ENCODE assay signal across 20 cellular contexts in genomic region chr7:2812831-2813230, GRCh38. TPM values are rescaled to one million over a fixed set of nuclear protein-coding genes. Genes with fewer than 3 reads are reported as not detected.
DNase-seq lines count a peak whose midpoint lies in the region; ATAC-seq, FAIRE-seq and TF ChIP-seq lines count a peak whose summit lies in the region.
"Had no signal": no experiment of that assay in that cellular context is flagged by ENCODE, and none has a peak within 500 bp of the region (broad histone marks: within the 10 kb centered on the region; RNA-seq: fewer than 3 reads in every experiment).

No MANE protein-coding gene starts in this region.

- H3K4ac ChIP-seq in IMR-90 (ENCODE audit: low read depth, low read length) = peak overlapping the region; percentile 73; the same call in 1 of the 2 replicates

- peak overlapping the region; percentile 17 for H3K18ac ChIP-seq in IMR-90 (ENCODE audit: low read depth, low read length)

- peak overlapping the region; percentile 77 for H2BK120ac ChIP-seq in IMR-90 (ENCODE audit: low read depth, low read length)

- dilution Hi-C loops in IMR-90 (cut with HindIII; ENCODE audit: low sequenced_read_pairs, unreplicated experiment) = no loop called here

- ATAC-seq in IMR-90 (ENCODE audit: low read depth) (peak; percentile 44), left lobe of liver (no peak), GM19467 (IDR thresholded peaks at IDR 0.05; ENCODE audit: unreplicated experiment) (no peak)
- no peak for ATAC-seq in stimulated activated memory B cell treated with anti-CD40 and anti-IgM and Interleukin-4, amounts not matched to agents 10 μg/mL and 1 μg/mL and 100 μg/mL, for 72 hours

- TF ChIP-seq CTCF in IMR-90 (conservative IDR thresholded peaks at IDR 0.05; ENCODE audit: low read depth, low read length) (no peak), esophagus muscularis mucosa (IDR thresholded peaks at IDR 0.05) (no peak)

- H3K79me1 ChIP-seq in IMR-90 (ENCODE audit: low read depth in 1 of 2, low read length in 2 of 2) = peaks cover 56 to 93% of the 10 kb centered on the region in 2 experiments

- peak overlapping the region; percentile 59; the same call in 1 of the 2 replicates for H3K27ac ChIP-seq in IMR-90 (ENCODE audit: insufficient read depth, low read length)
- H3K27ac ChIP-seq in esophagus muscularis mucosa (replicated peaks in 1 of 4) = peak overlapping the region in 1 of 4 donors; percentile 58

- peak overlapping the region; percentile 19; the same call in 1 of the 3 replicates for H2BK15ac ChIP-seq in IMR-90 (ENCODE audit: low read depth, low read length)

- CTCF ChIA-PET in IMR-90 (lab: Yijun Ruan, JAX) = interaction anchor here (0.5 kb wide), 1 partner anchor 453 kb away, joined by 3 read pairs; no protein-coding TSS in a partner anchor

- no peaks in the 10 kb centered on the region for H3K27me3 Mint-ChIP-seq in stimulated activated memory B cell treated with anti-CD40 and anti-IgM and Interleukin-4, amounts not matched to agents 10 μg/mL and 1 μg/mL and 100 μg/mL, for 72 hours
- H3K27me3 Mint-ChIP-seq: brain had no signal

- POLR2A ChIA-PET in IMR-90 (lab: Charles Lee; ENCODE audit: unreplicated experiment) = interaction anchor here (1.6 kb wide), 1 partner anchor 11 kb away, joined by 3 read pairs; no protein-coding TSS in a partner anchor

- no peaks in the 10 kb centered on the region for H3K9me3 Mint-ChIP-seq in stimulated activated memory B cell treated with anti-CD40 and anti-IgM and Interleukin-4, amounts not matched to agents 10 μg/mL and 1 μg/mL and 100 μg/mL, for 72 hours
- H3K9me3 Mint-ChIP-seq: mesothelial cell of epicardium, neural crest cell had no signal

- DNase-seq in IMR-90 = no peak
- DNase-seq in amniotic epithelial cell (ENCODE audit: low read depth) = peak; percentile 50
- DNase-seq in left lobe of liver (ENCODE audit: low spot score) = peak; percentile 40
- no peak for DNase-seq in GM19239 (ENCODE audit: insufficient read length, low spot score)
- DNase-seq in esophagus muscularis mucosa (ENCODE audit: extremely low spot score) = no peak
- DNase-seq: activated naive CD4-positive, alpha-beta T cell treated with anti-CD3 and anti-CD28 coated beads, Interleukin-2, amount 50 U/mL, for 16 hours; activated T-cell treated with anti-CD3 and anti-CD28 coated beads for 4 hours; dorsolateral prefrontal cortex; KG1; NCI-H2029; NCI-H446; RPMI8226; stimulated activated naive CD4-positive, alpha-beta T cell treated with Interleukin-2 at 50 U/mL for 16 hours had no signal

- no peak overlapping the region for H3K9ac ChIP-seq in IMR-90 (ENCODE audit: low read depth, low read length)

- no peak overlapping the region for H3K23ac ChIP-seq in IMR-90 (ENCODE audit: low read depth, low read length)

- peaks cover 36% of the 10 kb centered on the region for H3K9me1 ChIP-seq in IMR-90 (ENCODE audit: insufficient read depth, low read length)

- peak overlapping the region; percentile 33 for H3K27ac Mint-ChIP-seq in stimulated activated memory B cell treated with anti-CD40 and anti-IgM and Interleukin-4, amounts not matched to agents 10 μg/mL and 1 μg/mL and 100 μg/mL, for 72 hours
- H3K27ac Mint-ChIP-seq: mesothelial cell of epicardium had no signal

- TF ChIP-seq RAD21 in IMR-90 (IDR thresholded peaks at IDR 0.05; ENCODE audit: low read length) = no peak

- BruUV-seq in IMR-90 (replicated peaks; lab: Mats Ljungman, UMichigan) = no TSS peak

- no peak for FAIRE-seq in GM19239 (lab: Jason Lieb, UNC)
- FAIRE-seq: keratinocyte had no signal

- no peak overlapping the region for H3K4me2 ChIP-seq in IMR-90 (ENCODE audit: low read depth, low read length)
- H3K4me2 ChIP-seq: hepatocyte had no signal

- peaks cover 10% of the 10 kb centered on the region; the same call in 1 of the 2 replicates for H4K20me1 ChIP-seq in IMR-90 (ENCODE audit: insufficient read depth, low read length)

- H3K4me3 ChIP-seq in IMR-90 (ENCODE audit: insufficient read depth, low read depth, low read length) (no peak overlapping the region), esophagus muscularis mucosa (no peak overlapping the region)
- H3K4me3 ChIP-seq: hepatocyte had no signal

- no peak overlapping the region for H3K4me3 Mint-ChIP-seq in stimulated activated memory B cell treated with anti-CD40 and anti-IgM and Interleukin-4, amounts not matched to agents 10 μg/mL and 1 μg/mL and 100 μg/mL, for 72 hours
- H3K4me3 Mint-ChIP-seq: brain, mesothelial cell of epicardium, neural crest cell had no signal

- no peak overlapping the region; the same call in 1 of the 2 replicates for H4K91ac ChIP-seq in IMR-90 (ENCODE audit: insufficient read depth, low read depth, low read length)

- H4K5ac ChIP-seq in IMR-90 (ENCODE audit: low read depth, low read length) = peak overlapping the region; percentile 62; the same call in 1 of the 2 replicates

- H3K9me3 ChIP-seq in IMR-90 (ENCODE audit: control insufficient read depth, insufficient read depth, low read length) (no peaks in the 10 kb centered on the region), esophagus muscularis mucosa (no peaks in the 10 kb centered on the region)

- peaks cover 43% of the 10 kb centered on the region for H3K36me3 Mint-ChIP-seq in stimulated activated memory B cell treated with anti-CD40 and anti-IgM and Interleukin-4, amounts not matched to agents 10 μg/mL and 1 μg/mL and 100 μg/mL, for 72 hours

- TF ChIP-seq POLR2A in IMR-90 (IDR thresholded peaks at IDR 0.05; ENCODE audit: low read depth, low read length) = no peak
- no peak for TF ChIP-seq POLR2A in esophagus muscularis mucosa (IDR thresholded peaks at IDR 0.05; ENCODE audit: low read depth)

- no peak overlapping the region for H3K56ac ChIP-seq in IMR-90 (ENCODE audit: extremely low read depth, insufficient read depth, low read length)

- no peak overlapping the region for H2AK5ac ChIP-seq in IMR-90 (ENCODE audit: low read depth, low read length)

- in situ Hi-C loops in IMR-90 (cut with MboI; ENCODE audit: low sequenced_read_pairs) = no loop called here

- no peak overlapping the region for H2AFZ ChIP-seq in IMR-90 (replicated peaks; ENCODE audit: low read length, poor library complexity)
- H2AFZ ChIP-seq: hepatocyte had no signal

- no peaks in the 10 kb centered on the region for H3K27me3 ChIP-seq in IMR-90 (ENCODE audit: control insufficient read depth, insufficient read depth, low read length)
- H3K27me3 ChIP-seq in esophagus muscularis mucosa = no peaks in the 10 kb centered on the region
- H3K27me3 ChIP-seq: dorsolateral prefrontal cortex, hepatocyte had no signal

- peak overlapping the region; percentile 82 for H2BK5ac ChIP-seq in IMR-90 (ENCODE audit: low read depth, low read length, poor library complexity, severe bottlenecking)

- H3K36me3 ChIP-seq in IMR-90 (ENCODE audit: control insufficient read depth, insufficient read depth, low read length) = peaks cover 3% of the 10 kb centered on the region; the same call in 1 of the 2 replicates
- H3K36me3 ChIP-seq in esophagus muscularis mucosa = peaks cover 0 to 8% (median 0%) of the 10 kb centered on the region in 4 donors

- intact Hi-C loops in IMR-90 (cut with micrococcal nuclease) (no loop called here), esophagus muscularis mucosa (cut with DNase I) (no loop called here)

- H2AK9ac ChIP-seq in IMR-90 (replicated peaks; ENCODE audit: low read depth, low read length, poor library complexity) = no peak overlapping the region

- TF ChIP-seq EP300 in esophagus muscularis mucosa (IDR thresholded peaks at IDR 0.05) = no peak

- H3K14ac ChIP-seq in IMR-90 (replicated peaks; ENCODE audit: low read depth, low read length) = peak overlapping the region; percentile 91

- H3K4me1 Mint-ChIP-seq in stimulated activated memory B cell treated with anti-CD40 and anti-IgM and Interleukin-4, amounts not matched to agents 10 μg/mL and 1 μg/mL and 100 μg/mL, for 72 hours = peaks cover 85% of the 10 kb centered on the region

- no CpG with 5 or more reads among the region's 3 CpGs for WGBS in IMR-90 (ENCODE audit: extremely low coverage in 2 of 2, insufficient read length in 1 of 2), 2 experiments
- WGBS in esophagus muscularis mucosa = 74% methylated on average over 3 of the region's 3 CpGs

- no peak overlapping the region for H2BK20ac ChIP-seq in IMR-90 (ENCODE audit: low read depth, low read length)

- H3K4me1 ChIP-seq in IMR-90 (ENCODE audit: control insufficient read depth, insufficient read depth, low read length) (peaks cover 52% of the 10 kb centered on the region), esophagus muscularis mucosa (peaks cover 32 to 45% (median 38%) of the 10 kb centered on the region in 4 donors)

- peak overlapping the region in 1 of 2 experiments; percentile 82; a peak in 2 of 4 replicates for H4K8ac ChIP-seq in IMR-90 (ENCODE audit: low read depth in 2 of 2, low read length in 2 of 2)

TF ChIP-seq in IMR-90, 13 proteins besides CTCF, POLR2A, EP300 and RAD21:
- TF ChIP-seq NFE2L2 (IDR thresholded peaks at IDR 0.05; ENCODE audit: low read depth, low read length) = no peak
- TF ChIP-seq ELK1 (IDR thresholded peaks at IDR 0.05; ENCODE audit: borderline replicate concordance, low read depth, low read length) = no peak
- TF ChIP-seq CHD1 (IDR thresholded peaks at IDR 0.05; ENCODE audit: low read depth, low read length) = no peak
- TF ChIP-seq CEBPB (IDR thresholded peaks at IDR 0.05; ENCODE audit: low read depth, low read length) = peak; percentile 69
- no peak for TF ChIP-seq RFX5 (IDR thresholded peaks at IDR 0.05; ENCODE audit: low read depth, low read length)
- no peak for TF ChIP-seq FOS (IDR thresholded peaks at IDR 0.05; ENCODE audit: low read depth, low read length)

RNA-seq across cellular contexts. Expression of gene GNA12, which starts 31.3 kb away (rescaled TPM):
- 14.3 and 14.4 TPM in 2 replicates for total RNA-seq in IMR-90 (2012; rRNA removed)
- 89.0 and 93.9 TPM in 2 replicates for polyA plus RNA-seq in IMR-90 (2012; rRNA removed)
- polyA plus RNA-seq in IMR-90 (2012; cell fraction: cytosol; rRNA removed) = 41.2 and 78.7 TPM in 2 replicates
- 60.2 and 62.3 TPM in 2 replicates for polyA plus RNA-seq in IMR-90 (2012; cell fraction: nucleus; rRNA removed; ENCODE audit: low replicate concordance)
- 16.2 TPM for total RNA-seq in left lobe of liver
- total RNA-seq in esophagus muscularis mucosa = 10 to 100 TPM; 25.3 to 61.8 (median 38.9) TPM

Comparison
In these comparisons a context has a peak if more than half of its experiments do, and no peak if none do; other contexts are left out.
1. DNase-seq: peak in amniotic epithelial cell (single experiment) and left lobe of liver (single experiment); none in IMR-90 (single experiment), GM19239 (single experiment) and esophagus muscularis mucosa (single experiment).